22 cellular contexts compared by ENCODE assay signal in genomic region chr2:76760367-76760704, GRCh38.
DNase-seq lines count a peak whose midpoint lies in the region; ATAC-seq and TF ChIP-seq lines count a peak whose summit lies in the region.
"Had no signal": no experiment of that assay in that cellular context is flagged by ENCODE, and none has a peak within 500 bp of the region (broad histone marks: within the 10 kb centered on the region; RNA-seq: fewer than 3 reads in every experiment).

No MANE protein-coding gene starts in this region.

- H3K79me2 ChIP-seq in mesendoderm (ENCODE audit: control insufficient read depth, insufficient read depth, low read length): no peaks in the 10 kb centered on the region

- DNase-seq in GM12865 (ENCODE audit: low read depth) (peak; percentile 2), mesendoderm (no peak), HT-29 (ENCODE audit: low spot score) (no peak), SHP77 (lab: John Stamatoyannopoulos, UW) (no peak)
- DNase-seq: Calu3; CD8-positive, alpha-beta T cell; DMS53; HCEC 1CT; NCI-H1417 treated with DMSO at 0.1 percent for 48 hours; NCI-H1930; NCI-H345; NCI-H524 treated with DMSO at 0.1 percent for 48 hours; Peyer's patch; SW 1271; T-helper 2 cell had no signal

- H3K27ac ChIP-seq in VCaP: peak overlapping the region; percentile 40
- no peak overlapping the region for H3K27ac ChIP-seq in mesendoderm (ENCODE audit: low read depth, low read length)
- H3K27ac ChIP-seq: A549, BLaER1, KMS-11, Peyer's patch had no signal

- no peak overlapping the region for H2BK120ac ChIP-seq in mesendoderm (ENCODE audit: low read depth, low read length)

- H3K36me3 ChIP-seq in mesendoderm (ENCODE audit: control insufficient read depth, insufficient read depth, low read length): no peaks in the 10 kb centered on the region
- H3K36me3 ChIP-seq: BLaER1, Peyer's patch had no signal

- no peak overlapping the region for H3K4me2 ChIP-seq in mesendoderm (ENCODE audit: low read length)
- H3K4me2 ChIP-seq: A549, BLaER1, KMS-11 had no signal

- H3K4ac ChIP-seq in mesendoderm (ENCODE audit: low read depth, low read length): no peak overlapping the region

- H3K23ac ChIP-seq in mesendoderm (ENCODE audit: low read length): no peak overlapping the region

- no peak overlapping the region for H2BK15ac ChIP-seq in mesendoderm (replicated peaks; ENCODE audit: low read depth)

- ATAC-seq in GM21360 (IDR thresholded peaks at IDR 0.05; ENCODE audit: unreplicated experiment): peak; percentile 19
- ATAC-seq in HG03439 (IDR thresholded peaks at IDR 0.05; ENCODE audit: unreplicated experiment): peak; percentile 30
- ATAC-seq in HG02610 (IDR thresholded peaks at IDR 0.05; ENCODE audit: unreplicated experiment): no peak
- ATAC-seq: A549; CD8-positive, alpha-beta T cell had no signal

- H4K8ac ChIP-seq in mesendoderm (ENCODE audit: low read depth, low read length): no peak overlapping the region

- H3K4me3 ChIP-seq in GM12865 (ENCODE audit: low read depth, low read length) (no peak overlapping the region), mesendoderm (ENCODE audit: low read length) (no peak overlapping the region)
- H3K4me3 ChIP-seq: A549, BLaER1, Peyer's patch had no signal

- no peaks in the 10 kb centered on the region for H3K4me1 ChIP-seq in mesendoderm (ENCODE audit: control insufficient read depth, low read depth, low read length)
- H3K4me1 ChIP-seq: A549, BLaER1, Peyer's patch had no signal

- H3K27me3 ChIP-seq in mesendoderm (ENCODE audit: insufficient read depth, low read length, poor library complexity): no peaks in the 10 kb centered on the region
- H3K27me3 ChIP-seq: BLaER1, Peyer's patch had no signal

- no peak overlapping the region for H2AK5ac ChIP-seq in mesendoderm (ENCODE audit: low read length)

- H3K18ac ChIP-seq in mesendoderm (ENCODE audit: low read length): no peak overlapping the region

- H3K79me1 ChIP-seq in mesendoderm (ENCODE audit: low read length): no peaks in the 10 kb centered on the region

- H3K9ac ChIP-seq in mesendoderm (ENCODE audit: low read length): no peak overlapping the region
- H3K9ac ChIP-seq: BLaER1, KMS-11 had no signal

- H2BK5ac ChIP-seq in mesendoderm (ENCODE audit: low read length): no peak overlapping the region

- no peak for TF ChIP-seq CTCF in GM12865 (IDR thresholded peaks at IDR 0.05; ENCODE audit: insufficient read depth, low read depth, low read length, missing control alignments)
- TF ChIP-seq CTCF in VCaP (conservative IDR thresholded peaks at IDR 0.05): no peak

- no CpG with 5 or more reads among the region's 4 CpGs for WGBS in mesendoderm (ENCODE audit: extremely low coverage, insufficient coverage, low lambda C conversion rate)

- H3K56ac ChIP-seq in mesendoderm (ENCODE audit: low read length): no peak overlapping the region

- no peak overlapping the region for H4K5ac ChIP-seq in mesendoderm (ENCODE audit: low read length)
